10 cellular contexts compared by ENCODE assay signal in the genomic region with DNA sequence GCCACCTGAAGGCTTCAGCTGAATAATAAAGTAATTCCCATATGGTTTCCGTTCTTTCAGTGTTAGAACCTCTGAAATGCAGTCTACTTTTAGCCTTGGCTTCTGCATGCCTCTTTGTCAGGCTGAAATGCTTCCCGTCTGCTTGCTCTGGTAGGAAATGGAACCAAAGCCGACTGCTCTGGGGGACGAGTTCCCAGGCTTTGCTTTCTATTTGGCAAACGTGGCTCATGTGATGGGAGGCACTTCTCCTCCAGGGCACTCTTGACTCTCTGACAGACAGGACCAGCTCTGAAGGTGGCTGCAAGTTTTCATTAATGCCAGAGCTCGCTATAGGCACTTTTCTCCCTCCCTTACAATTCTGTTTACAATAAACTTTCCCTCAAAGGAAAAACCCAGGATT.
A peak's percentile ranks its signal among the peaks of the same experiment; 100 is the strongest.
DNase-seq lines count a peak whose midpoint lies in the region; ATAC-seq and TF ChIP-seq lines count a peak whose summit lies in the region.
"Had no signal": no experiment of that assay in that cellular context is flagged by ENCODE, and none has a peak within 500 bp of the region (broad histone marks: within the 10 kb centered on the region; RNA-seq: fewer than 3 reads in every experiment).

No MANE protein-coding gene starts in this region.

- H3K27ac ChIP-seq in adrenal gland (peak overlapping the region in 1 of 5 donors; percentile 15), heart right ventricle (peak overlapping the region; percentile 11 to 81 (median 74))

- H3K4me3 Mint-ChIP-seq in progenitor cell of endocrine pancreas (ENCODE audit: low read depth): no peak overlapping the region
- H3K4me3 Mint-ChIP-seq: central memory CD8-positive, alpha-beta T cell had no signal

- peaks cover 20% of the 10 kb centered on the region for H3K4me1 Mint-ChIP-seq in progenitor cell of endocrine pancreas (ENCODE audit: low read depth)
- H3K4me1 Mint-ChIP-seq: central memory CD8-positive, alpha-beta T cell had no signal

- H3K27me3 ChIP-seq in adrenal gland (no peaks in the 10 kb centered on the region), heart right ventricle (no peaks in the 10 kb centered on the region)

- H3K27ac Mint-ChIP-seq in progenitor cell of endocrine pancreas: peak overlapping the region; percentile 57

- ATAC-seq in heart right ventricle: peak; percentile 62 to 93 (median 88)
- no peak for ATAC-seq in HG02610 (IDR thresholded peaks at IDR 0.05; ENCODE audit: unreplicated experiment)

- H3K36me3 ChIP-seq in adrenal gland (replicated peaks in 1 of 2) (no peaks in the 10 kb centered on the region), heart right ventricle (no peaks in the 10 kb centered on the region)

- no peak for TF ChIP-seq CTCF in adrenal gland (IDR thresholded peaks at IDR 0.05)
- no peak for TF ChIP-seq CTCF in heart right ventricle (IDR thresholded peaks at IDR 0.05)
- TF ChIP-seq CTCF in progenitor cell of endocrine pancreas (IDR thresholded peaks at IDR 0.05; ENCODE audit: unreplicated experiment): no peak

- DNase-seq in C1 segment of cervical spinal cord (lab: John Stamatoyannopoulos, UW): peak in 9 of 14 donors; percentile 1 to 36 (median 11)
- peak; percentile 20 to 69 (median 35) for DNase-seq in adrenal gland
- peak in 1 of 2 donors; percentile 74 for DNase-seq in heart right ventricle
- no peak for DNase-seq in progenitor cell of endocrine pancreas (ENCODE audit: low spot score, unreplicated experiment)
- DNase-seq in DMS79 treated with DMSO at 0.1 percent for 48 hours (lab: John Stamatoyannopoulos, UW): no peak
- no peak for DNase-seq in NOMO-1 (lab: John Stamatoyannopoulos, UW; ENCODE audit: unreplicated experiment in 2 of 2)
- DNase-seq in H4 (ENCODE audit: low spot score): no peak
- DNase-seq: stimulated activated CD4-positive, alpha-beta T cell treated with anti-CD3 and anti-CD28 coated beads, Interleukin-4, amount 100 ng/mL, for 24 hours had no signal

- WGBS in adrenal gland, 4 donors: 25 to 52% (median 39%) methylated on average over 6 of the region's 6 CpGs
- WGBS in heart right ventricle, 2 donors: 5 to 6% methylated on average over 6 of the region's 6 CpGs

- peaks cover 11% of the 10 kb centered on the region for H3K9me3 Mint-ChIP-seq in progenitor cell of endocrine pancreas (ENCODE audit: low read depth)

- peak overlapping the region in 1 of 4 donors; percentile 24 for H3K4me3 ChIP-seq in adrenal gland
- peak overlapping the region in 8 of 10 donors; percentile 11 to 38 (median 26) for H3K4me3 ChIP-seq in heart right ventricle

- intact Hi-C loops in adrenal gland (cut with DNase I) (no loop called here), heart right ventricle (cut with DNase I) (no loop called here)

- TF ChIP-seq POLR2A in adrenal gland (IDR thresholded peaks at IDR 0.05): no peak

- H3K4me1 ChIP-seq in adrenal gland (replicated peaks in 1 of 2) (peaks cover 0 to 4% of the 10 kb centered on the region in 2 donors), heart right ventricle (peaks cover 9 to 54% (median 38%) of the 10 kb centered on the region in 9 donors)

- H3K9me3 ChIP-seq in adrenal gland (replicated peaks in 1 of 3) (no peaks in the 10 kb centered on the region), heart right ventricle (no peaks in the 10 kb centered on the region)

- H3K36me3 Mint-ChIP-seq in progenitor cell of endocrine pancreas (ENCODE audit: insufficient read depth): peaks cover 22% of the 10 kb centered on the region

- no peaks in the 10 kb centered on the region for H3K27me3 Mint-ChIP-seq in progenitor cell of endocrine pancreas
- H3K27me3 Mint-ChIP-seq: central memory CD8-positive, alpha-beta T cell had no signal

Comparison
In these comparisons a context has a peak if more than half of its experiments do, and no peak if none do; other contexts are left out.
1. DNase-seq: peak in C1 segment of cervical spinal cord (9 of 14) and adrenal gland (7 of 7); none in progenitor cell of endocrine pancreas (single experiment), DMS79 treated with DMSO at 0.1 percent for 48 hours (single experiment), NOMO-1 (0 of 2) and H4 (single experiment).